ENCODE assay signal across 8 cellular contexts in genomic region chr11:120564573-120565301, GRCh38.
DNase-seq lines count a peak whose midpoint lies in the region; ATAC-seq and TF ChIP-seq lines count a peak whose summit lies in the region.

No MANE protein-coding gene starts in this region.

- no peak overlapping the region for H3K9ac ChIP-seq in parathyroid adenoma

- POLR2A ChIA-PET in AG04449 (lab: Yijun Ruan, JAX): no interaction called here

- ATAC-seq in HG03039 (IDR thresholded peaks at IDR 0.05; ENCODE audit: unreplicated experiment): peak; percentile 53

- CTCF ChIA-PET in AG04449 (lab: Yijun Ruan, JAX): interaction anchor here (0.9 to 1.5 kb wide), 3 partner anchors 9 to 120 kb away, joined by 3 to 4 read pairs (median 4); no protein-coding TSS in a partner anchor

- H2AFZ ChIP-seq in parathyroid adenoma: peak overlapping the region; percentile 56

- no peak overlapping the region for H3K27ac ChIP-seq in parathyroid adenoma

- in situ Hi-C loops in GM13976 (cut with MboI; ENCODE audit: low sequenced_read_pairs, unreplicated experiment): no loop called here

- H3K79me2 ChIP-seq in parathyroid adenoma: no peaks in the 10 kb centered on the region

- TF ChIP-seq CTCF in AG04449 (IDR thresholded peaks at IDR 0.05; ENCODE audit: insufficient read depth, low read length, missing control alignments) (peak; percentile 45), GM13976 (IDR thresholded peaks at IDR 0.05; ENCODE audit: borderline replicate concordance, control extremely low read depth, extremely low read depth, insufficient read depth, missing control alignments) (peak; percentile 48), parathyroid adenoma (IDR thresholded peaks at IDR 0.05) (no peak)

- no peaks in the 10 kb centered on the region for H3K27me3 ChIP-seq in parathyroid adenoma (ENCODE audit: control insufficient read depth, insufficient read depth, low read length)

- H3K4me3 ChIP-seq in AG04449 (ENCODE audit: low read depth, low read length) (peak overlapping the region; percentile 41), parathyroid adenoma (ENCODE audit: low read depth, low read length) (no peak overlapping the region)

- H3K36me3 ChIP-seq in parathyroid adenoma (ENCODE audit: control insufficient read depth, insufficient read depth, low read length): no peaks in the 10 kb centered on the region

- H3K9me3 ChIP-seq in parathyroid adenoma (ENCODE audit: control insufficient read depth, low read length): no peaks in the 10 kb centered on the region

- H3K4me1 ChIP-seq in parathyroid adenoma: no peaks in the 10 kb centered on the region

- DNase-seq in AG04449 (ENCODE audit: low read depth, low spot score) (no peak), GM13976 (ENCODE audit: low spot score) (peak; percentile 89), glomerular visceral epithelial cell (ENCODE audit: extremely low spot score) (peak; percentile 63), NCI-H1694 treated with DMSO at 0.1 percent for 48 hours (lab: John Stamatoyannopoulos, UW) (no peak), 8988T (no peak)
- DNase-seq in activated CD8-positive, alpha-beta memory T cell treated with anti-CD3 and anti-CD28 coated beads, Interleukin-2, amount 50 U/mL, for 48 hours: peak; percentile 65

- no peak overlapping the region for H3K4me2 ChIP-seq in parathyroid adenoma (ENCODE audit: low read length)

Comparison
In these comparisons a context has a peak if more than half of its experiments do, and no peak if none do; other contexts are left out.
1. DNase-seq: peak in GM13976 (single experiment), activated CD8-positive, alpha-beta memory T cell treated with anti-CD3 and anti-CD28 coated beads, Interleukin-2, amount 50 U/mL, for 48 hours (single experiment) and glomerular visceral epithelial cell (single experiment); none in AG04449 (single experiment), NCI-H1694 treated with DMSO at 0.1 percent for 48 hours (single experiment) and 8988T (single experiment).